ENCODE assay signal across 5 cellular contexts in genomic region chr5:39691136-39691535, GRCh38.
"Had no signal": no experiment of that assay in that cellular context is flagged by ENCODE, and none has a peak within 500 bp of the region (broad histone marks: within the 10 kb centered on the region; RNA-seq: fewer than 3 reads in every experiment).

No MANE protein-coding gene starts in this region.

- H3K4me3 ChIP-seq: K562 had no signal

- H3K27ac ChIP-seq: HL-60 had no signal

- H3K4me3 Mint-ChIP-seq: IgD-negative memory B cell had no signal

- H3K4me1 Mint-ChIP-seq: IgD-negative memory B cell had no signal

- H3K27ac Mint-ChIP-seq: IgD-negative memory B cell had no signal

- FAIRE-seq: HepG2, K562 had no signal

- H3K36me3 Mint-ChIP-seq: IgD-negative memory B cell had no signal

- DNase-seq: IMR-90 had no signal

- ATAC-seq: K562 had no signal
